Comparison of ENCODE assay signal across 20 cellular contexts in genomic region chr1:6673816-6674398, GRCh38.
"Had no signal": no experiment of that assay in that cellular context is flagged by ENCODE, and none has a peak within 500 bp of the region (broad histone marks: within the 10 kb centered on the region; RNA-seq: fewer than 3 reads in every experiment).

No MANE protein-coding gene starts in this region.

- DNase-seq: cortex of kidney; effector memory CD8-positive, alpha-beta T cell; foreskin fibroblast; gastrocnemius medialis; head of caudate nucleus; mesenchymal stem cell; midbrain; naive thymus-derived CD4-positive, alpha-beta T cell; nucleus accumbens; right cardiac atrium; sigmoid colon; stimulated activated CD4-positive, alpha-beta T cell treated with anti-CD3 and anti-CD28 coated beads, Interleukin-2, amount 100 ng/mL, for 24 hours; stimulated activated CD4-positive, alpha-beta T cell treated with anti-CD3 and anti-CD28 coated beads, Interleukin-4, amount 100 ng/mL, for 24 hours; stimulated activated naive CD4-positive, alpha-beta T cell treated with Interleukin-2 at 50 U/mL for 16 hours; stomach; thyroid gland; trophoblast cell had no signal

- H3K27ac Mint-ChIP-seq: effector memory CD8-positive, alpha-beta T cell; naive thymus-derived CD4-positive, alpha-beta T cell; stimulated activated effector memory CD8-positive, alpha-beta T cell treated with anti-CD3 and anti-CD28 coated beads, Interleukin-12 subunit alpha, Interleukin-12 subunit beta, amount 100 ng/mL, for 72 hours had no signal

- H3K4me3 ChIP-seq: gastrocnemius medialis, prostate gland, sigmoid colon, stomach, thyroid gland had no signal

- H3K36me3 ChIP-seq: prostate gland had no signal

- H3K27ac ChIP-seq: prostate gland, stomach, thyroid gland had no signal

- H3K4me3 Mint-ChIP-seq: effector memory CD8-positive, alpha-beta T cell; naive thymus-derived CD4-positive, alpha-beta T cell; nephron; stimulated activated effector memory CD8-positive, alpha-beta T cell treated with anti-CD3 and anti-CD28 coated beads, Interleukin-12 subunit alpha, Interleukin-12 subunit beta, amount 100 ng/mL, for 72 hours had no signal

- H3K4me1 ChIP-seq: prostate gland, stomach had no signal

- H3K9me3 Mint-ChIP-seq: effector memory CD8-positive, alpha-beta T cell; naive thymus-derived CD4-positive, alpha-beta T cell; nephron; stimulated activated effector memory CD8-positive, alpha-beta T cell treated with anti-CD3 and anti-CD28 coated beads, Interleukin-12 subunit alpha, Interleukin-12 subunit beta, amount 100 ng/mL, for 72 hours had no signal

- H3K4me1 Mint-ChIP-seq: naive thymus-derived CD4-positive, alpha-beta T cell; stimulated activated effector memory CD8-positive, alpha-beta T cell treated with anti-CD3 and anti-CD28 coated beads, Interleukin-12 subunit alpha, Interleukin-12 subunit beta, amount 100 ng/mL, for 72 hours had no signal

- H3K27me3 ChIP-seq: gastrocnemius medialis, sigmoid colon, stomach, thyroid gland had no signal

- ATAC-seq: effector memory CD8-positive, alpha-beta T cell; gastrocnemius medialis; naive thymus-derived CD4-positive, alpha-beta T cell; right cardiac atrium; stimulated activated effector memory CD8-positive, alpha-beta T cell treated with anti-CD3 and anti-CD28 coated beads, Interleukin-12 subunit alpha, Interleukin-12 subunit beta, amount 100 ng/mL, for 72 hours had no signal

- H3K9me3 ChIP-seq: gastrocnemius medialis, prostate gland, sigmoid colon, stomach, thyroid gland had no signal

- H3K27me3 Mint-ChIP-seq: effector memory CD8-positive, alpha-beta T cell; naive thymus-derived CD4-positive, alpha-beta T cell had no signal
